ENCODE assay signal across 14 cellular contexts in genomic region chr12:107461222-107461980, GRCh38.
DNase-seq lines count a peak whose midpoint lies in the region; ATAC-seq and TF ChIP-seq lines count a peak whose summit lies in the region.
"Had no signal": no experiment of that assay in that cellular context is flagged by ENCODE, and none has a peak within 500 bp of the region (broad histone marks: within the 10 kb centered on the region; RNA-seq: fewer than 3 reads in every experiment).

No MANE protein-coding gene starts in this region.

- no peak overlapping the region for H2BK120ac ChIP-seq in H9 (ENCODE audit: low read depth, low read length, poor library complexity, severe bottlenecking)

- no peak overlapping the region for H2BK5ac ChIP-seq in H9 (ENCODE audit: insufficient read length, low read length)

- POLR2A ChIA-PET in BJ (lab: Charles Lee): no interaction called here
- POLR2A ChIA-PET in CD4-positive, alpha-beta T cell (lab: Charles Lee): interaction anchor here (0.6 kb wide), 1 partner anchor 1661 kb away, joined by 3 read pairs; no protein-coding TSS in a partner anchor

- peak overlapping the region; percentile 67 for H3K27ac Mint-ChIP-seq in HFFc6
- H3K27ac Mint-ChIP-seq in CD4-positive, alpha-beta T cell: no peak overlapping the region
- peak overlapping the region in 1 of 3 experiments; percentile 57; a peak in 1 of 7 replicates for H3K27ac Mint-ChIP-seq in H9
- H3K27ac Mint-ChIP-seq: natural killer cell had no signal

- no peaks in the 10 kb centered on the region for H3K36me3 Mint-ChIP-seq in HFFc6 (ENCODE audit: low read depth)
- no peaks in the 10 kb centered on the region for H3K36me3 Mint-ChIP-seq in CD4-positive, alpha-beta T cell (ENCODE audit: low read depth)
- no peaks in the 10 kb centered on the region for H3K36me3 Mint-ChIP-seq in H9 (ENCODE audit: insufficient read depth in 1 of 3, low read depth in 3 of 3)
- H3K36me3 Mint-ChIP-seq: natural killer cell had no signal

- peaks cover 2% of the 10 kb centered on the region; the same call in 1 of the 2 replicates for H3K27me3 Mint-ChIP-seq in HFFc6 (ENCODE audit: insufficient read depth)
- no peaks in the 10 kb centered on the region for H3K27me3 Mint-ChIP-seq in CD4-positive, alpha-beta T cell
- peaks cover 3% of the 10 kb centered on the region; the same call in 1 of the 2 replicates for H3K27me3 Mint-ChIP-seq in H9 (ENCODE audit: low read depth)

- no CpG with 5 or more reads among the region's 6 CpGs for WGBS in H9 (ENCODE audit: extremely low coverage, insufficient read length, low lambda C conversion rate)

- no peaks in the 10 kb centered on the region for H3K79me2 ChIP-seq in H9 (ENCODE audit: insufficient read depth, low read length)

- H3K9me3 ChIP-seq in CD4-positive, alpha-beta T cell (ENCODE audit: control insufficient read depth, low read length): no peaks in the 10 kb centered on the region
- H3K9me3 ChIP-seq in H9 (ENCODE audit: control insufficient read depth, low read depth, low read length): no peaks in the 10 kb centered on the region
- H3K9me3 ChIP-seq: suprapubic skin had no signal

- no peaks in the 10 kb centered on the region for H4K20me1 ChIP-seq in H9 (ENCODE audit: control insufficient read depth, insufficient read depth, insufficient read length)

- H3K56ac ChIP-seq in H9 (ENCODE audit: insufficient read length, low read depth, low read length): no peak overlapping the region

- H3K4me1 ChIP-seq in H9 (ENCODE audit: insufficient read depth, low read length): no peaks in the 10 kb centered on the region
- H3K4me1 ChIP-seq: suprapubic skin had no signal

- no peak overlapping the region for H3K9ac ChIP-seq in H9 (ENCODE audit: extremely low read depth, insufficient read length, low read length)

- H3K9me3 Mint-ChIP-seq in HFFc6: peaks cover 5% of the 10 kb centered on the region
- H3K9me3 Mint-ChIP-seq in CD4-positive, alpha-beta T cell: no peaks in the 10 kb centered on the region
- no peaks in the 10 kb centered on the region for H3K9me3 Mint-ChIP-seq in H9
- H3K9me3 Mint-ChIP-seq: activated T-cell treated with anti-CD3 and anti-CD28 coated beads, Interleukin-2, amount 50 U/mL, for 4 hours; natural killer cell had no signal

- H2AFZ ChIP-seq in H9 (ENCODE audit: low read length): no peak overlapping the region

- peak; percentile 11 for DNase-seq in BJ (ENCODE audit: low read depth)
- DNase-seq in HFFc6: peak; percentile 27
- DNase-seq in iris pigment epithelial cell (ENCODE audit: low read depth): peak; percentile 89
- DNase-seq in CD4-positive, alpha-beta T cell: no peak
- no peak for DNase-seq in NCI-H2196 treated with DMSO at 0.1 percent for 48 hours (lab: John Stamatoyannopoulos, UW; ENCODE audit: unreplicated experiment)
- no peak for DNase-seq in H9
- DNase-seq: activated T-cell treated with anti-CD3 and anti-CD28 coated beads, Interleukin-2, amount 50 U/mL, for 4 hours; cortex of kidney; natural killer cell; NCI-H774; stimulated activated CD4-positive, alpha-beta T cell treated with anti-CD3 and anti-CD28 coated beads, Interleukin-1b, Interleukin-23, amount 100 ng/mL, for 48 hours had no signal

- H3K4me1 Mint-ChIP-seq in HFFc6 (ENCODE audit: low read depth): no peaks in the 10 kb centered on the region; the same call in none of the 2 replicates
- H3K4me1 Mint-ChIP-seq in CD4-positive, alpha-beta T cell (ENCODE audit: low read depth): peaks cover 10% of the 10 kb centered on the region
- H3K4me1 Mint-ChIP-seq in H9: peaks cover 8 to 9% of the 10 kb centered on the region in 2 experiments; a peak in 3 of 4 replicates

- CTCF ChIA-PET in BJ (lab: Yijun Ruan, JAX): no interaction called here
- CTCF ChIA-PET in CD4-positive, alpha-beta T cell (lab: Charles Lee): no interaction called here

- H3K4me2 ChIP-seq in H9 (ENCODE audit: insufficient read depth, insufficient read length, low read length): no peak overlapping the region

- H3K18ac ChIP-seq in H9 (ENCODE audit: insufficient read length, low read depth, low read length): no peak overlapping the region

- no peak overlapping the region for H4K5ac ChIP-seq in H9 (ENCODE audit: insufficient read length, low read depth, low read length)

- intact Hi-C loops in CD4-positive, alpha-beta T cell (cut with DNase I, micrococcal nuclease): no loop called here

- no peak overlapping the region for H3T11ph ChIP-seq in H9 (ENCODE audit: low read length)

- H4K91ac ChIP-seq in H9 (ENCODE audit: insufficient read length, low read depth, low read length): no peak overlapping the region

- no peaks in the 10 kb centered on the region for H3K36me3 ChIP-seq in BJ (ENCODE audit: control insufficient read depth, insufficient read depth, low read length)
- H3K36me3 ChIP-seq: suprapubic skin had no signal

- no peak overlapping the region for H3K4me3 ChIP-seq in BJ (ENCODE audit: low read depth, low read length)
- peak overlapping the region; percentile 7; the same call in 1 of the 2 replicates for H3K4me3 ChIP-seq in WI38 (ENCODE audit: low read depth, low read length)
- H3K4me3 ChIP-seq: suprapubic skin had no signal

- H2BK20ac ChIP-seq in H9 (ENCODE audit: low read depth, low read length, poor library complexity, severe bottlenecking): no peak overlapping the region

- H2BK12ac ChIP-seq in H9 (ENCODE audit: insufficient read length, low read depth, low read length): no peak overlapping the region

- H3K79me1 ChIP-seq in H9 (ENCODE audit: insufficient read depth, low read depth, low read length, poor library complexity, severe bottlenecking): no peaks in the 10 kb centered on the region

- H2BK15ac ChIP-seq in H9 (ENCODE audit: low read depth, low read length): no peak overlapping the region

- H3K23ac ChIP-seq in H9 (ENCODE audit: insufficient read length, low read depth, low read length): no peak overlapping the region

- H3K4ac ChIP-seq in H9 (ENCODE audit: low read depth, low read length): no peak overlapping the region

- H2AK5ac ChIP-seq in H9 (ENCODE audit: insufficient read length, low read length): no peak overlapping the region

- H3K4me3 Mint-ChIP-seq in HFFc6 (peak overlapping the region; percentile 31; the same call in 1 of the 2 replicates), H9 (no peak overlapping the region)
- no peak overlapping the region for H3K4me3 Mint-ChIP-seq in CD4-positive, alpha-beta T cell
- H3K4me3 Mint-ChIP-seq: activated T-cell treated with anti-CD3 and anti-CD28 coated beads, Interleukin-2, amount 50 U/mL, for 4 hours; natural killer cell had no signal

- H3K27ac ChIP-seq in CD4-positive, alpha-beta T cell (ENCODE audit: low read depth, low read length): no peak overlapping the region
- no peak overlapping the region for H3K27ac ChIP-seq in H9 (ENCODE audit: insufficient read length, low read depth, low read length)
- H3K27ac ChIP-seq: suprapubic skin had no signal

- H3K23me2 ChIP-seq in H9 (ENCODE audit: insufficient read length, low read depth, low read length, poor library complexity, severe bottlenecking): no peaks in the 10 kb centered on the region

- TF ChIP-seq CTCF in BJ (IDR thresholded peaks at IDR 0.05; ENCODE audit: insufficient read depth, low read depth, low read length): no peak
- no peak for TF ChIP-seq CTCF in HFFc6 (IDR thresholded peaks at IDR 0.05)
- no peak for TF ChIP-seq CTCF in WI38 (IDR thresholded peaks at IDR 0.05; ENCODE audit: low read depth, low read length)
- TF ChIP-seq CTCF in CD4-positive, alpha-beta T cell (IDR thresholded peaks at IDR 0.05): no peak
- no peak for TF ChIP-seq CTCF in H9 (conservative IDR thresholded peaks at IDR 0.05)

- no peak for ATAC-seq in CD4-positive, alpha-beta T cell (ENCODE audit: poor library complexity)
- no peak for ATAC-seq in GM21717 (IDR thresholded peaks at IDR 0.05; ENCODE audit: unreplicated experiment)
- ATAC-seq: natural killer cell had no signal

- H3K14ac ChIP-seq in H9 (ENCODE audit: insufficient read depth, low read length): no peak overlapping the region

- no peak overlapping the region for H4K8ac ChIP-seq in H9 (replicated peaks; ENCODE audit: insufficient read length, low read depth, low read length)

- H3K27me3 ChIP-seq in BJ (ENCODE audit: control insufficient read depth, insufficient read depth, low read length) (no peaks in the 10 kb centered on the region), H9 (ENCODE audit: insufficient read depth, low read length) (no peaks in the 10 kb centered on the region)
- no peaks in the 10 kb centered on the region for H3K27me3 ChIP-seq in CD4-positive, alpha-beta T cell (ENCODE audit: control insufficient read depth, insufficient read depth, low read length)
- H3K27me3 ChIP-seq: suprapubic skin had no signal

Comparison
In these comparisons a context has a peak if more than half of its experiments do, and no peak if none do; other contexts are left out.
1. DNase-seq: peak in BJ (single experiment), HFFc6 (single experiment) and iris pigment epithelial cell (single experiment); none in CD4-positive, alpha-beta T cell (0 of 10), NCI-H2196 treated with DMSO at 0.1 percent for 48 hours (single experiment) and H9 (single experiment).